Comparison of ENCODE assay signal across 10 cellular contexts in the genomic region with DNA sequence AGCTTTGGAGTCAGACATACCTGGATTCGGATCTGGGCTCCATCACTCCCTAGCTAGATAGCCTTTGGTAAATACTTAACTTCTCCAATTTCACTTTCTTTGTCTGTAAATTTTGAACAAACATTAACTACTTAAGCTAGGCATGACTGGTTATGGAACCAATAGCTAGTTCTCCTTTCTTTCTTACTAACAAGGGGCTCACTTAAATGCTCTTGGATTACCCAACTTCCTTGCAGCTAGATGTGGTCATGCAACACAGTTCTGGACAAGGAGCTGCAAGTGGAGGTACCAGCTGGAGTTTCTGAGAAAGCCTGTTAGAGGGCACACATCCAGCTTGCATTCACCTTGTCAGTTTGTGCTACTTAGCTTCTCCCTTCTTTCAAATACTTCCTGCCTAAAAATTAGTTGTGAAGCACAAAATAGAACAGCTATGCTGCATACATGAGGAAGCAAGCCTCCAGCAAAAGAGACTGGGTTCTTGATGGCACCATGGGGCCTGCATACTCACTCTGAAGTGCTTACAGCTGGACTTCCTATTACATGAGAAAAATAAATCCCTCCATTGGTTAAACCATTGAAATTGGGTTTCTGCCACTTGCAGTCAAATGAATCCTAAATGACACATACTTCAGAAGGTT.
DNase-seq lines count a peak whose midpoint lies in the region; ATAC-seq and TF ChIP-seq lines count a peak whose summit lies in the region.
"Had no signal": no experiment of that assay in that cellular context is flagged by ENCODE, and none has a peak within 500 bp of the region (broad histone marks: within the 10 kb centered on the region; RNA-seq: fewer than 3 reads in every experiment).

No MANE protein-coding gene starts in this region.

- no peaks in the 10 kb centered on the region for H3K9me3 ChIP-seq in thyroid gland
- H3K9me3 ChIP-seq: right atrium auricular region had no signal

- no peaks in the 10 kb centered on the region for H3K36me3 Mint-ChIP-seq in stimulated activated effector memory CD8-positive, alpha-beta T cell treated with anti-CD3 and anti-CD28 coated beads, Interleukin-12 subunit alpha, Interleukin-12 subunit beta, amount 100 ng/mL, for 72 hours

- TF ChIP-seq POLR2A in thyroid gland (IDR thresholded peaks at IDR 0.05) = no peak

- no peak for TF ChIP-seq CTCF in thyroid gland (IDR thresholded peaks at IDR 0.05)

- H3K9me3 Mint-ChIP-seq in stimulated activated effector memory CD8-positive, alpha-beta T cell treated with anti-CD3 and anti-CD28 coated beads, Interleukin-12 subunit alpha, Interleukin-12 subunit beta, amount 100 ng/mL, for 72 hours = no peaks in the 10 kb centered on the region

- intact Hi-C loops in thyroid gland (cut with DNase I) = no loop called here

- H3K36me3 ChIP-seq in thyroid gland = no peaks in the 10 kb centered on the region
- H3K36me3 ChIP-seq: right atrium auricular region had no signal

- H3K27ac ChIP-seq in thyroid gland = no peak overlapping the region
- H3K27ac ChIP-seq: KMS-11, right atrium auricular region had no signal

- no peaks in the 10 kb centered on the region for H3K27me3 ChIP-seq in thyroid gland
- H3K27me3 ChIP-seq: right atrium auricular region had no signal

- H3K4me3 ChIP-seq in thyroid gland (replicated peaks in 1 of 3) = no peak overlapping the region
- H3K4me3 ChIP-seq: right atrium auricular region had no signal

- peaks cover 9% of the 10 kb centered on the region for H3K4me1 Mint-ChIP-seq in stimulated activated effector memory CD8-positive, alpha-beta T cell treated with anti-CD3 and anti-CD28 coated beads, Interleukin-12 subunit alpha, Interleukin-12 subunit beta, amount 100 ng/mL, for 72 hours

- DNase-seq in NCI-H748 (lab: John Stamatoyannopoulos, UW; ENCODE audit: unreplicated experiment) (peak; percentile 18), NCI-H748 treated with DMSO at 0.1 percent for 48 hours (lab: John Stamatoyannopoulos, UW) (no peak), NOMO-1 treated with dmso at 0.1 percent for 144 hours (lab: John Stamatoyannopoulos, UW; ENCODE audit: unreplicated experiment) (peak; percentile 91), thyroid gland (peak; percentile 39 to 43), ureter (ENCODE audit: low spot score) (no peak)
- DNase-seq in stimulated activated CD8-positive, alpha-beta memory T cell treated with anti-CD3 and anti-CD28 coated beads, Interleukin-4, amount 100 ng/mL, for 48 hours = no peak
- no peak for DNase-seq in stimulated activated effector memory CD8-positive, alpha-beta T cell treated with anti-CD3 and anti-CD28 coated beads, Interleukin-12 subunit alpha, Interleukin-12 subunit beta, amount 100 ng/mL, for 72 hours (ENCODE audit: low spot score in 2 of 2)

- H3K27ac Mint-ChIP-seq in stimulated activated effector memory CD8-positive, alpha-beta T cell treated with anti-CD3 and anti-CD28 coated beads, Interleukin-12 subunit alpha, Interleukin-12 subunit beta, amount 100 ng/mL, for 72 hours = no peak overlapping the region

- peaks cover 0 to 8% of the 10 kb centered on the region in 2 donors for H3K4me1 ChIP-seq in thyroid gland

- peak; percentile 51 for ATAC-seq in HG02970 (IDR thresholded peaks at IDR 0.05; ENCODE audit: low FRiP score, unreplicated experiment)
- no peak for ATAC-seq in stimulated activated effector memory CD8-positive, alpha-beta T cell treated with anti-CD3 and anti-CD28 coated beads, Interleukin-12 subunit alpha, Interleukin-12 subunit beta, amount 100 ng/mL, for 72 hours

- WGBS in thyroid gland, 2 donors = 21 to 39% methylated on average over 1 of the region's 1 CpG

- H3K4me3 Mint-ChIP-seq in stimulated activated effector memory CD8-positive, alpha-beta T cell treated with anti-CD3 and anti-CD28 coated beads, Interleukin-12 subunit alpha, Interleukin-12 subunit beta, amount 100 ng/mL, for 72 hours = no peak overlapping the region

Comparison
In these comparisons a context has a peak if more than half of its experiments do, and no peak if none do; other contexts are left out.
1. DNase-seq: peak in NCI-H748 (single experiment), NOMO-1 treated with dmso at 0.1 percent for 144 hours (single experiment) and thyroid gland (2 of 2); none in NCI-H748 treated with DMSO at 0.1 percent for 48 hours (single experiment), stimulated activated CD8-positive, alpha-beta memory T cell treated with anti-CD3 and anti-CD28 coated beads, Interleukin-4, amount 100 ng/mL, for 48 hours (single experiment), stimulated activated effector memory CD8-positive, alpha-beta T cell treated with anti-CD3 and anti-CD28 coated beads, Interleukin-12 subunit alpha, Interleukin-12 subunit beta, amount 100 ng/mL, for 72 hours (0 of 2) and ureter (single experiment).